1 cellular context compared by ENCODE assay signal in genomic region chr1:197269053-197269452, GRCh38.
TF ChIP-seq lines count a peak whose summit lies in the region.

No MANE protein-coding gene starts in this region.

TF ChIP-seq in GM23338, 12 proteins besides CTCF, POLR2A, EP300 and RAD21 (continued from another document):
- TF ChIP-seq ZNF462 (CRISPR knock-in tag; IDR thresholded peaks at IDR 0.05) (no peak), ETS1 (IDR thresholded peaks at IDR 0.05) (no peak), EZH2phosphoT487 (IDR thresholded peaks at IDR 0.05; ENCODE audit: unreplicated experiment) (no peak), EZH2 (IDR thresholded peaks at IDR 0.05; ENCODE audit: low read depth, unreplicated experiment) (no peak), NANOG (IDR thresholded peaks at IDR 0.05; ENCODE audit: borderline replicate concordance) (no peak)
